In the genomic region with DNA sequence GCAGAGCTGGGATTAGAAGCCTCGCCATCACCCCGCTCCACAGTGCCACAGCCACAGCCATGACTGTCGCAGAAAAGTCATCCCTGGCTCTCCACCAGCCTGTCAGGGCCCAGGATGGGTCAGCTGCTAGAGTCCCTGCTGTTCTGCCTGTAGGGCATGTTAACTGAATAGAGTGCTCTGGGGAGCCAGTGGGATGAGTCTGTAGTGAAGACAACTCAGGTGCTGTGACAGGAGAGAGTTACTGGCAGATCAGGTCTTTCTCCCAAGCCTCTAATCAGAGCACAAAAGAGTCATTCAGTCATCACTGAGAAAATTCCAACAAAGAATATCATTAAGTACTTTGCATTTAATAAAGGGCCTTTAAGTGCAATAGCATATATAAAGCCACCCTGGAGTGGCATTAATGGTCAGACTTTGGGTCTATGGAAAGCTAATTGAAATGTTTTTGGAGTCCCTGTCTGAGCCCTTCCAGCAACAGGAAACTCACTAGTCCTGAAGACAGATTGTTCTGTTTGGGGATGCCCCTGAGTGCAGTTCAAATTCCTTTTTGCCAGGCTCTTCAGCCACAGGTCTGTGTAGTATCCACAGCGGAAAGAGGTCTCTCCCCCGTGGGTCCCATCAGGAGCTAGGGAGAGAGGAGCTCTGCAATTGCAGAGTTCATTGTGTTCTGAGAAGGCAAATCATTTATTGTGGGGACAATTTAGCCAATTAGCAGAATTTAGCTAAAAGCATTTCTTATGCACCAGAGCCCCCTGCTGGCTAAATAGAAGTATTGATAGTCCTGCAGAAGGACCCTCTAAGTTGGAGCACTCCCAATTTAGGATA, we compare ENCODE assay signal across 8 cellular contexts. TPM values are rescaled to one million over a fixed set of nuclear protein-coding genes. Genes with fewer than 3 reads are reported as not detected.
DNase-seq lines count a peak whose midpoint lies in the region; ATAC-seq and TF ChIP-seq lines count a peak whose summit lies in the region.

No MANE protein-coding gene starts in this region.

- intact Hi-C loops in left colon (cut with DNase I, micrococcal nuclease), result loop anchor here in 1 of 2 donors (5.0 kb wide), 1 partner anchor 432 kb away; no protein-coding TSS in a partner anchor

- no peak overlapping the region for H3K4me3 ChIP-seq in retinal pigment epithelial cell (ENCODE audit: low read length)

- DNase-seq in CMK (ENCODE audit: low read depth) (peak; percentile 2), H4 (ENCODE audit: low spot score) (peak; percentile 31), NCI-H345 (lab: John Stamatoyannopoulos, UW) (peak; percentile 59), glomerular visceral epithelial cell (ENCODE audit: extremely low spot score) (peak; percentile 23), retinal pigment epithelial cell (ENCODE audit: low read depth) (no peak), left colon (no peak)
- peak; percentile 17 to 25 for DNase-seq in activated T-cell treated with anti-CD3 and anti-CD28 coated beads, Interleukin-2, amount 50 U/mL, for 48 hours

- TF ChIP-seq CTCF in retinal pigment epithelial cell (conservative IDR thresholded peaks at IDR 0.05; ENCODE audit: low read depth, low read length), result peak; percentile 71

- ATAC-seq in left colon (no peak), HG02973 (IDR thresholded peaks at IDR 0.05; ENCODE audit: unreplicated experiment) (no peak)

RNA-seq across cellular contexts. Expression of a gene that starts 45.2 kb away (rescaled TPM):
- total RNA-seq in H4 (2014; rRNA removed; shearing (Covaris generic)), result 7.4 and 9.4 TPM in 2 replicates
- 1 to 10 TPM; 2.2 to 6.7 TPM for total RNA-seq in left colon

Comparison
In these comparisons a context has a peak if more than half of its experiments do, and no peak if none do; other contexts are left out.
1. DNase-seq: peak in CMK (single experiment), H4 (single experiment), NCI-H345 (single experiment), activated T-cell treated with anti-CD3 and anti-CD28 coated beads, Interleukin-2, amount 50 U/mL, for 48 hours (2 of 2) and glomerular visceral epithelial cell (single experiment); none in retinal pigment epithelial cell (single experiment) and left colon (0 of 2).